ENCODE assay signal across 24 cellular contexts in genomic region chr6:136696783-136697364, GRCh38.
DNase-seq lines count a peak whose midpoint lies in the region; ATAC-seq and TF ChIP-seq lines count a peak whose summit lies in the region.
"Had no signal": no experiment of that assay in that cellular context is flagged by ENCODE, and none has a peak within 500 bp of the region (broad histone marks: within the 10 kb centered on the region; RNA-seq: fewer than 3 reads in every experiment).

No MANE protein-coding gene starts in this region.

- POLR2A ChIA-PET in HEK293T (lab: Yijun Ruan, JAX) (no interaction called here), MCF 10A (lab: Yijun Ruan, JAX) (interaction anchor here (0.6 to 8.5 kb wide), 29 partner anchors 9 to 1797 kb away, joined by 3 to 134 read pairs (median 4); partner anchors contain the start of genes MAP3K5 and PEX7)

- no peak overlapping the region for H2BK120ac ChIP-seq in trophoblast cell (ENCODE audit: insufficient read depth, low read length, poor library complexity)

- no peak overlapping the region for H3K9ac ChIP-seq in trophoblast cell (ENCODE audit: low read length)
- H3K9ac ChIP-seq: GM23248 had no signal

- no peaks in the 10 kb centered on the region for H3K27me3 Mint-ChIP-seq in MCF 10A (ENCODE audit: insufficient read depth, unreplicated experiment)
- H3K27me3 Mint-ChIP-seq: activated CD4-positive, alpha-beta memory T cell treated with anti-CD3 and anti-CD28 coated beads for 36 hours; CD8-positive, alpha-beta memory T cell had no signal

- no peak overlapping the region for H2BK5ac ChIP-seq in trophoblast cell (ENCODE audit: low read depth, low read length, poor library complexity)

- H4K91ac ChIP-seq in trophoblast cell (ENCODE audit: low read depth, low read length), result no peak overlapping the region

- no peak overlapping the region for H4K12ac ChIP-seq in trophoblast cell (ENCODE audit: low read depth, low read length)

- no peak overlapping the region for H3K23ac ChIP-seq in trophoblast cell (ENCODE audit: low read length)

- no peak overlapping the region for H2AFZ ChIP-seq in trophoblast cell (ENCODE audit: insufficient read depth, low read length, poor library complexity)
- H2AFZ ChIP-seq: GM23248 had no signal

- peaks cover 38% of the 10 kb centered on the region for H3K4me1 Mint-ChIP-seq in MCF 10A (ENCODE audit: insufficient read depth, unreplicated experiment)

- DNase-seq in HEK293T (ENCODE audit: extremely low spot score) (no peak), NCI-H1930 (lab: John Stamatoyannopoulos, UW) (peak; percentile 13 to 37), MCF 10A (ENCODE audit: unreplicated experiment) (peak; percentile 72), trophoblast cell (peak; percentile 22 to 77), globus pallidus (ENCODE audit: low spot score) (no peak), KG1 (lab: John Stamatoyannopoulos, UW) (no peak)
- DNase-seq: activated CD4-positive, alpha-beta memory T cell treated with anti-CD3 and anti-CD28 coated beads for 36 hours; activated naive CD4-positive, alpha-beta T cell; activated T-cell treated with anti-CD3 and anti-CD28 coated beads, Interleukin-2, amount 50 U/mL, for 1 hour; aorta; CD8-positive, alpha-beta memory T cell; cerebellar nuclear complex; effector CD8-positive, alpha-beta T cell; head of caudate nucleus; Kasumi-1; left ventricle myocardium superior; NCI-H1436; NCI-H510A treated with DMSO at 0.1 percent for 48 hours; nucleus accumbens; T-helper 2 cell had no signal

- H3K18ac ChIP-seq in trophoblast cell (ENCODE audit: low read length), result no peak overlapping the region

- no peak overlapping the region for H4K8ac ChIP-seq in trophoblast cell (ENCODE audit: low read depth, low read length)

- no peak for TF ChIP-seq CTCF in MCF 10A (IDR thresholded peaks at IDR 0.05; ENCODE audit: unreplicated experiment)

- intact Hi-C loops in MCF 10A (cut with micrococcal nuclease), result loop anchor here (1.0 kb wide), 2 partner anchors 35 to 96 kb away; no protein-coding TSS in a partner anchor

- H3K79me2 ChIP-seq in trophoblast cell (ENCODE audit: control insufficient read depth, insufficient read depth, low read length, poor library complexity), result no peaks in the 10 kb centered on the region

- no peak overlapping the region for H3K14ac ChIP-seq in trophoblast cell (ENCODE audit: low read length)

- peak overlapping the region; percentile 60 for H3K4me3 Mint-ChIP-seq in MCF 10A (ENCODE audit: unreplicated experiment)
- H3K4me3 Mint-ChIP-seq: activated CD4-positive, alpha-beta memory T cell treated with anti-CD3 and anti-CD28 coated beads for 36 hours; CD8-positive, alpha-beta memory T cell had no signal

- H2BK12ac ChIP-seq in trophoblast cell (ENCODE audit: low read length), result no peak overlapping the region

- H3K9me3 Mint-ChIP-seq in MCF 10A (ENCODE audit: unreplicated experiment), result no peaks in the 10 kb centered on the region
- H3K9me3 Mint-ChIP-seq: activated CD4-positive, alpha-beta memory T cell treated with anti-CD3 and anti-CD28 coated beads for 36 hours; CD8-positive, alpha-beta memory T cell had no signal

- H3K4me2 ChIP-seq in trophoblast cell (ENCODE audit: low read length), result no peak overlapping the region

- peaks cover 2% of the 10 kb centered on the region for H3K79me1 ChIP-seq in trophoblast cell (ENCODE audit: low read length)

- H3K27me3 ChIP-seq in trophoblast cell (ENCODE audit: insufficient read depth, low read length), result no peaks in the 10 kb centered on the region
- H3K27me3 ChIP-seq: right atrium auricular region had no signal

- BruUV-seq in MCF 10A (replicated peaks; lab: Mats Ljungman, UMichigan), result no TSS peak

- H3K36me3 ChIP-seq in trophoblast cell (ENCODE audit: control insufficient read depth in 1 of 2, insufficient read depth in 2 of 2, low read length in 2 of 2), result no peaks in the 10 kb centered on the region
- H3K36me3 ChIP-seq: right atrium auricular region had no signal

- peak overlapping the region; percentile 86 for H3K27ac Mint-ChIP-seq in MCF 10A (ENCODE audit: low read depth, unreplicated experiment)
- H3K27ac Mint-ChIP-seq: activated CD4-positive, alpha-beta memory T cell treated with anti-CD3 and anti-CD28 coated beads for 36 hours had no signal

- H3K36me3 Mint-ChIP-seq in MCF 10A (ENCODE audit: insufficient read depth, unreplicated experiment), result peaks cover 19% of the 10 kb centered on the region

- no CpG with 5 or more reads among the region's 7 CpGs for WGBS in trophoblast cell (ENCODE audit: extremely low coverage, insufficient coverage, insufficient read length)

- no peak for ATAC-seq in GM21576 (IDR thresholded peaks at IDR 0.05; ENCODE audit: unreplicated experiment)

- H3K4ac ChIP-seq in trophoblast cell (ENCODE audit: low read depth, low read length), result no peak overlapping the region

- no peak overlapping the region for H3K4me3 ChIP-seq in trophoblast cell (ENCODE audit: low read depth, low read length)
- H3K4me3 ChIP-seq: GM23248, right atrium auricular region, thoracic aorta had no signal

- CTCF ChIA-PET in HEK293T (lab: Yijun Ruan, JAX), result interaction anchor here (0.8 kb wide), 1 partner anchor 95 kb away, joined by 3 read pairs; the partner anchor contains the start of gene MAP3K5
- CTCF ChIA-PET in MCF 10A (lab: Yijun Ruan, JAX), result interaction anchor here (0.6 to 1.6 kb wide), 11 partner anchors 10 to 317 kb away, joined by 3 to 13 read pairs (median 3); partner anchors contain the start of gene MAP3K5

- no peaks in the 10 kb centered on the region for H3K9me3 ChIP-seq in trophoblast cell (ENCODE audit: insufficient read depth, low read depth, low read length)
- H3K9me3 ChIP-seq: right atrium auricular region, thoracic aorta had no signal

- H3K27ac ChIP-seq in trophoblast cell (ENCODE audit: low read depth, low read length), result peak overlapping the region; percentile 43
- H3K27ac ChIP-seq: GM23248, right atrium auricular region had no signal

- peaks cover 4 to 6% of the 10 kb centered on the region in 2 experiments for H3K4me1 ChIP-seq in trophoblast cell (ENCODE audit: control insufficient read depth in 1 of 2, insufficient read depth in 2 of 2, low read length in 2 of 2)
- H3K4me1 ChIP-seq: right atrium auricular region had no signal

- no peak overlapping the region for H2AK5ac ChIP-seq in trophoblast cell (ENCODE audit: low read length)

TF ChIP-seq in HEK293T, 16 proteins besides CTCF, POLR2A, EP300 and RAD21:
- TF ChIP-seq PKNOX1 (IDR thresholded peaks at IDR 0.05) (peak; percentile 48), LEF1 (IDR thresholded peaks at IDR 0.05; ENCODE audit: borderline replicate concordance) (no peak)

Comparison
In these comparisons a context has a peak if more than half of its experiments do, and no peak if none do; other contexts are left out.
1. DNase-seq: peak in NCI-H1930 (2 of 2), MCF 10A (single experiment) and trophoblast cell (2 of 2); none in HEK293T (single experiment), globus pallidus (single experiment) and KG1 (single experiment).